In the genomic region with DNA sequence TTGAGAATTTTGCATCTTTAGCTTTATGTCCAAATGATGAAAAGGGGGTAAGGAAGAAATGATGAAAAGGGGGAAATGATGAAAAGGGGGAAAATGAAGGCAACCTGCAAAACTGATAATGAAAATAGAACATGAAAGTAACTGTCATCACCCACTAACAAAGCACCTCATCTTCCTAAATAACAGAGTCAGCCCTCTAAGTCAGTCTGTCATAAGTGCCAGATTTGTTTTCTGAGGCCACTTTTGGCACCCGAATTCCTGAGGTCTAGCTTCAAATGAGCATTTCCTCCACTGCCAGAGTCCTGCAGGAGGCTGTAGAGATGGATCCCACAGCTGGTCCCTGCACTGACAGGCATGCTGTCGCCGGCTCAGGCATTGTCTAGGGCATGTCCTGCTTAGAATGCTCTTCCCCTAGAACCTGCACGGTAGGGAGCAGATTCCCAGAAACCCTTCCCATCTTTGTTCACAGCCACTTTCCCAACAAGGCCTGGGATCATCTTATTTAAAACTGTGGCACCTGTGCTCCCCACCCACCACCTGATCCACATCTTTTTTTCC, we compare ENCODE assay signal across 12 cellular contexts. TPM values are rescaled to one million over a fixed set of nuclear protein-coding genes. Genes with fewer than 3 reads are reported as not detected.
DNase-seq lines count a peak whose midpoint lies in the region; ATAC-seq, FAIRE-seq and TF ChIP-seq lines count a peak whose summit lies in the region.
"Had no signal": no experiment of that assay in that cellular context is flagged by ENCODE, and none has a peak within 500 bp of the region (broad histone marks: within the 10 kb centered on the region; RNA-seq: fewer than 3 reads in every experiment).

No MANE protein-coding gene starts in this region.

- WGBS in GM12878 (ENCODE audit: insufficient coverage, insufficient replicate concordance, low lambda C conversion rate, missing lambda C conversion rate), result 26% methylated on average over 4 of the region's 4 CpGs

- no peak for FAIRE-seq in GM12878 (lab: Jason Lieb, UNC)

- no peak for TF ChIP-seq RAD21 in GM12878 (IDR thresholded peaks at IDR 0.05; ENCODE audit: insufficient read depth, low read depth, low read length)

- in situ Hi-C loops in GM12878 (cut with MboI), result no loop called here

- TSS peak; percentile 46 for BruUV-seq in GM12878 (replicated peaks; lab: Mats Ljungman, UMichigan)

- H3K9me3 ChIP-seq in GM12878 (replicated peaks; ENCODE audit: control insufficient read depth, insufficient read depth, low read length), result peaks cover 5% of the 10 kb centered on the region
- H3K9me3 ChIP-seq: Caco-2 had no signal

- H3K79me2 ChIP-seq in GM12878 (ENCODE audit: control insufficient read depth, insufficient read depth, low read length), result peaks cover 25% of the 10 kb centered on the region

- CTCF ChIA-PET in GM12878 (lab: Yijun Ruan, JAX), result interaction anchor here (0.8 to 5.0 kb wide), 7 partner anchors 9 to 79 kb away, joined by 3 to 34 read pairs (median 7); a partner anchor contains a TSS

- no peak for TF ChIP-seq CTCF in GM12878 (IDR thresholded peaks at IDR 0.05 in 2 of 3, conservative IDR thresholded peaks at IDR 0.05 in 1 of 3; ENCODE audit: control insufficient read depth in 2 of 3, extremely low read depth in 1 of 3, insufficient read depth in 1 of 3, low read depth in 3 of 3, low read length in 3 of 3)

- TF ChIP-seq EP300 in GM12878 (IDR thresholded peaks at IDR 0.05; ENCODE audit: borderline replicate concordance in 1 of 2, control insufficient read depth in 1 of 2, low read depth in 2 of 2, low read length in 2 of 2), result no peak; a peak in 1 of 4 replicates

- no peaks in the 10 kb centered on the region for H4K20me1 ChIP-seq in GM12878 (ENCODE audit: control insufficient read depth, insufficient read depth)

- H3K9ac ChIP-seq in GM12878 (ENCODE audit: control insufficient read depth, insufficient read depth, low read length), result peak overlapping the region; percentile 40; the same call in 1 of the 2 replicates

- DNase-seq in COR-L47 (lab: John Stamatoyannopoulos, UW), result peak; percentile 8
- peak; percentile 33 for DNase-seq in GM12878 (ENCODE audit: low read depth, low spot score)
- DNase-seq in NCI-H1436 (lab: John Stamatoyannopoulos, UW), result no peak
- DNase-seq in NCI-H446 (lab: John Stamatoyannopoulos, UW), result no peak
- no peak for DNase-seq in T1000 (lab: John Stamatoyannopoulos, UW)
- DNase-seq in stimulated activated CD4-positive, alpha-beta T cell treated with anti-CD3 and anti-CD28 coated beads, Interleukin-4, amount 100 ng/mL, for 24 hours, result no peak
- DNase-seq: activated CD4-positive, alpha-beta T cell treated with anti-CD3 and anti-CD28 coated beads, Interleukin-2, amount 10 ng/mL, durations not matched to agents 7 days and 5 days; Caco-2; NCI-H1105 had no signal

- TF ChIP-seq POLR2A in GM12878 (IDR thresholded peaks at IDR 0.05; ENCODE audit: low read depth, low read length), result no peak

- peak; percentile 29 for ATAC-seq in GM18907 (IDR thresholded peaks at IDR 0.05; ENCODE audit: unreplicated experiment)
- peak; percentile 38 for ATAC-seq in HG02798 (IDR thresholded peaks at IDR 0.05; ENCODE audit: poor library complexity, unreplicated experiment)
- ATAC-seq in GM12878, result peak; percentile 59
- ATAC-seq: esophagus mucosa had no signal

- RAD21 ChIA-PET in GM12878 (lab: Charles Lee; ENCODE audit: unreplicated experiment), result interaction anchor here (1.0 to 8.8 kb wide), 5 partner anchors 10 to 237 kb away, joined by 3 to 179 read pairs (median 11); a partner anchor contains a TSS

- H3K4me2 ChIP-seq in GM12878 (ENCODE audit: control insufficient read depth, insufficient read depth), result peak overlapping the region; percentile 98

- intact Hi-C loops in GM12878 (cut with micrococcal nuclease; ENCODE audit: unreplicated experiment), result no loop called here

- peaks cover 39% of the 10 kb centered on the region for H3K4me1 ChIP-seq in GM12878 (ENCODE audit: control insufficient read depth, insufficient read depth, low read length)
- H3K4me1 ChIP-seq: Caco-2 had no signal

- peak overlapping the region; percentile 53 for H3K4me3 ChIP-seq in GM12878

- SMC1A ChIA-PET in GM12878 (lab: Charles Lee; ENCODE audit: uncharacterized antibody, unreplicated experiment), result interaction anchor here (0.6 to 6.4 kb wide), 12 partner anchors 10 to 237 kb away, joined by 3 to 165 read pairs (median 4); a partner anchor contains a TSS

- peak overlapping the region; percentile 13; the same call in 1 of the 2 replicates for H2AFZ ChIP-seq in GM12878 (ENCODE audit: control insufficient read depth, low read depth, low read length)

- peaks cover 0 to 6% of the 10 kb centered on the region in 2 experiments; a peak in 3 of 4 replicates for H3K36me3 ChIP-seq in GM12878 (ENCODE audit: control insufficient read depth in 2 of 2, insufficient read depth in 2 of 2, low read length in 1 of 2)

- POLR2A ChIA-PET in GM12878 (lab: Charles Lee), result interaction anchor here (1.4 to 6.2 kb wide), 5 partner anchors 10 to 235 kb away, joined by 5 to 108 read pairs (median 15); a partner anchor contains a TSS

- no peaks in the 10 kb centered on the region for H3K27me3 ChIP-seq in GM12878 (replicated peaks in 1 of 2; ENCODE audit: control insufficient read depth in 2 of 2, insufficient read depth in 2 of 2, low read length in 1 of 2)

- peak overlapping the region; percentile 92 for H3K27ac ChIP-seq in GM12878 (ENCODE audit: control insufficient read depth, insufficient read depth)

TF ChIP-seq in GM12878, 131 proteins besides CTCF, POLR2A, EP300 and RAD21:
- TF ChIP-seq, protein P1, sequence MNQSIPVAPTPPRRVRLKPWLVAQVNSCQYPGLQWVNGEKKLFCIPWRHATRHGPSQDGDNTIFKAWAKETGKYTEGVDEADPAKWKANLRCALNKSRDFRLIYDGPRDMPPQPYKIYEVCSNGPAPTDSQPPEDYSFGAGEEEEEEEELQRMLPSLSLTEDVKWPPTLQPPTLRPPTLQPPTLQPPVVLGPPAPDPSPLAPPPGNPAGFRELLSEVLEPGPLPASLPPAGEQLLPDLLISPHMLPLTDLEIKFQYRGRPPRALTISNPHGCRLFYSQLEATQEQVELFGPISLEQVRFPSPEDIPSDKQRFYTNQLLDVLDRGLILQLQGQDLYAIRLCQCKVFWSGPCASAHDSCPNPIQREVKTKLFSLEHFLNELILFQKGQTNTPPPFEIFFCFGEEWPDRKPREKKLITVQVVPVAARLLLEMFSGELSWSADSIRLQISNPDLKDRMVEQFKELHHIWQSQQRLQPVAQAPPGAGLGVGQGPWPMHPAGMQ (IDR thresholded peaks at IDR 0.05; ENCODE audit: borderline replicate concordance), result no peak
- TF ChIP-seq KLF5 (IDR thresholded peaks at IDR 0.05; ENCODE audit: partially characterized antibody), result no peak
- TF ChIP-seq ZNF24 (IDR thresholded peaks at IDR 0.05), result peak; percentile 60
- no peak for TF ChIP-seq TBL1XR1 (IDR thresholded peaks at IDR 0.05; ENCODE audit: low read depth, low read length)
- TF ChIP-seq BMI1 (IDR thresholded peaks at IDR 0.05; ENCODE audit: borderline replicate concordance), result no peak
- TF ChIP-seq IKZF2 (IDR thresholded peaks at IDR 0.05), result peak in 1 of 2 experiments; percentile 28; a peak in 3 of 4 replicates
- 0 out of 2 replicates have a peak, but pooled peaks have one; percentile 18 for TF ChIP-seq ATF7 (IDR thresholded peaks at IDR 0.05; ENCODE audit: low read depth)
- peak; percentile 47; the same call in 1 of the 2 replicates for TF ChIP-seq CREB1 (IDR thresholded peaks at IDR 0.05; ENCODE audit: low read depth)
- peak; percentile 49; the same call in 1 of the 2 replicates for TF ChIP-seq EED (IDR thresholded peaks at IDR 0.05; ENCODE audit: low read depth)
- TF ChIP-seq NBN (IDR thresholded peaks at IDR 0.05), result no peak

RNA-seq across cellular contexts. Expression of a gene that starts 25.3 kb away (rescaled TPM):
- 19.9 and 20.3 TPM in 2 replicates for total RNA-seq in GM12878 (2013; cell fraction: nucleolus; rRNA removed)
- total RNA-seq in GM12878 (2014; rRNA removed) (18.8 and 22.5 TPM in 2 replicates), GM12878 (2014; rRNA removed; fragmentation: Illumina TruSeq; extraction: Trizol) (25.5 and 26.3 TPM in 2 replicates), GM12878 (2021) (35.1 and 38.5 TPM in 2 replicates)
- polyA plus RNA-seq in GM12878 (2011; ENCODE audit: low read depth), result 4.9 TPM
- polyA plus RNA-seq in GM12878 (2011; rRNA removed) (32.6 and 43.0 TPM in 2 replicates), GM12878 (2014; fragmentation: Illumina TruSeq; extraction: Trizol) (18.9 and 24.0 TPM in 2 replicates), GM12878 (2014; fragmentation: Nextera tagmentation; extraction: Ambion mirVana) (1 to 10 TPM; 5.8 to 6.0 TPM), GM12878 (2014; rRNA removed) (9.1 and 11.0 TPM in 2 replicates), GM12878 (2016; fragmentation: Nextera tagmentation; extraction: Ambion mirVana) (1 to 10 TPM; 3.5 to 4.2 TPM)
- 11.9 and 13.7 TPM in 2 replicates for polyA plus RNA-seq in GM12878 (2011; cell fraction: cytosol; rRNA removed)
- polyA plus RNA-seq in GM12878 (2011; cell fraction: nucleus; rRNA removed), result 9.6 and 23.0 TPM in 2 replicates
- polyA plus RNA-seq in GM12878 (2012), result 10.9 and 12.4 TPM in 2 replicates
- polyA minus RNA-seq in GM12878 (2011; rRNA and poly(A)+ RNA removed), result 44.0 and 49.4 TPM in 2 replicates
- polyA minus RNA-seq in GM12878 (2011; cell fraction: cytosol; rRNA and poly(A)+ RNA removed), result 21.9 and 25.7 TPM in 2 replicates
- 27.8 and 40.3 TPM in 2 replicates for polyA minus RNA-seq in GM12878 (2011; cell fraction: nucleus; rRNA and poly(A)+ RNA removed)

Comparison
In these comparisons a context has a peak if more than half of its experiments do, and no peak if none do; other contexts are left out.
1. DNase-seq: peak in COR-L47 (single experiment) and GM12878 (single experiment); none in NCI-H1436 (single experiment), NCI-H446 (0 of 2), T1000 (single experiment) and stimulated activated CD4-positive, alpha-beta T cell treated with anti-CD3 and anti-CD28 coated beads, Interleukin-4, amount 100 ng/mL, for 24 hours (single experiment).
2. Peak in every context shown above with its lines, with median percentiles within 50 percentile points of each other: ATAC-seq.